In genomic region chr11:72812968-72813739, GRCh38 we compare ENCODE assay signal across 8 cellular contexts. TPM values are rescaled to one million over a fixed set of nuclear protein-coding genes. Genes with fewer than 3 reads are reported as not detected.
DNase-seq lines count a peak whose midpoint lies in the region; ATAC-seq and TF ChIP-seq lines count a peak whose summit lies in the region.

No MANE protein-coding gene starts in this region.

- TF ChIP-seq RAD21 in Ishikawa (IDR thresholded peaks at IDR 0.05; ENCODE audit: low read depth): peak; percentile 36

- ATAC-seq in GM18909 (IDR thresholded peaks at IDR 0.05; ENCODE audit: poor library complexity, unreplicated experiment): peak; percentile 31
- ATAC-seq in SK-N-SH treated with all-trans-retinoic acid at 6 μM for 48 hours: peak; percentile 56
- no peak for ATAC-seq in HG03469 (IDR thresholded peaks at IDR 0.05; ENCODE audit: unreplicated experiment)

- H3K27me3 Mint-ChIP-seq in activated naive CD4-positive, alpha-beta T cell treated with anti-CD3 and anti-CD28 coated beads, Interleukin-2, amount 50 U/mL, for 24 hours: no peaks in the 10 kb centered on the region

- H3K27ac ChIP-seq in right atrium auricular region: peak overlapping the region; percentile 95 to 96
- H3K27ac ChIP-seq in skeletal muscle tissue (ENCODE audit: low read depth, low read length): peak overlapping the region; percentile 96

- H3K4me3 Mint-ChIP-seq in activated naive CD4-positive, alpha-beta T cell treated with anti-CD3 and anti-CD28 coated beads, Interleukin-2, amount 50 U/mL, for 24 hours: peak overlapping the region; percentile 98

- H3K9me3 Mint-ChIP-seq in activated naive CD4-positive, alpha-beta T cell treated with anti-CD3 and anti-CD28 coated beads, Interleukin-2, amount 50 U/mL, for 24 hours: no peaks in the 10 kb centered on the region

- peak overlapping the region; percentile 96 for H3K27ac Mint-ChIP-seq in activated naive CD4-positive, alpha-beta T cell treated with anti-CD3 and anti-CD28 coated beads, Interleukin-2, amount 50 U/mL, for 24 hours

- H3K27me3 ChIP-seq in right atrium auricular region (no peaks in the 10 kb centered on the region), skeletal muscle tissue (ENCODE audit: control insufficient read depth in 3 of 3, insufficient read depth in 3 of 3, low read length in 3 of 3) (no peaks in the 10 kb centered on the region)

- peaks cover 40% of the 10 kb centered on the region for H3K4me1 Mint-ChIP-seq in activated naive CD4-positive, alpha-beta T cell treated with anti-CD3 and anti-CD28 coated beads, Interleukin-2, amount 50 U/mL, for 24 hours

- peak; percentile 67 for DNase-seq in AG08395 (ENCODE audit: low spot score)
- no peak for DNase-seq in right atrium auricular region (ENCODE audit: low spot score)

- H3K4me1 ChIP-seq in right atrium auricular region (peaks cover 0 to 40% of the 10 kb centered on the region in 2 donors), skeletal muscle tissue (ENCODE audit: control insufficient read depth in 3 of 3, insufficient read depth in 3 of 3, low read length in 3 of 3) (peaks cover 20 to 43% (median 27%) of the 10 kb centered on the region in 3 donors)

- peak; percentile 38 to 66 for TF ChIP-seq CTCF in right atrium auricular region (IDR thresholded peaks at IDR 0.05)

- H3K4me3 ChIP-seq in right atrium auricular region (peak overlapping the region; percentile 72 to 96), skeletal muscle tissue (ENCODE audit: low read length in 3 of 3) (peak overlapping the region; percentile 79 to 99 (median 99))

- H3K36me3 ChIP-seq in right atrium auricular region: peaks cover 8% of the 10 kb centered on the region
- peaks cover 11 to 15% (median 14%) of the 10 kb centered on the region in 3 donors for H3K36me3 ChIP-seq in skeletal muscle tissue (ENCODE audit: control insufficient read depth in 3 of 3, insufficient read depth in 3 of 3, low read length in 3 of 3)

- peak overlapping the region; percentile 73 to 95 (median 94) for H3K9ac ChIP-seq in skeletal muscle tissue (ENCODE audit: low read depth in 1 of 3, low read length in 3 of 3)

- H3K9me3 ChIP-seq in right atrium auricular region (no peaks in the 10 kb centered on the region), skeletal muscle tissue (ENCODE audit: control insufficient read depth in 3 of 3, low read length in 3 of 3) (no peaks in the 10 kb centered on the region)

- TF ChIP-seq EP300 in Ishikawa (IDR thresholded peaks at IDR 0.05; ENCODE audit: borderline replicate concordance): no peak

- H3K36me3 Mint-ChIP-seq in activated naive CD4-positive, alpha-beta T cell treated with anti-CD3 and anti-CD28 coated beads, Interleukin-2, amount 50 U/mL, for 24 hours: peaks cover 14% of the 10 kb centered on the region

TF ChIP-seq in Ishikawa, 13 proteins besides CTCF, POLR2A, EP300 and RAD21:
- TF ChIP-seq NFIC (IDR thresholded peaks at IDR 0.05): no peak
- no peak for TF ChIP-seq USF1 (IDR thresholded peaks at IDR 0.05)
- TF ChIP-seq CREB1 (IDR thresholded peaks at IDR 0.05; ENCODE audit: low read depth): no peak
- TF ChIP-seq REST (IDR thresholded peaks at IDR 0.05; ENCODE audit: low read depth): no peak
- TF ChIP-seq YY1 (IDR thresholded peaks at IDR 0.05; ENCODE audit: low read depth): no peak
- no peak for TF ChIP-seq EGR1 (IDR thresholded peaks at IDR 0.05)
- no peak for TF ChIP-seq CEBPB (IDR thresholded peaks at IDR 0.05)
- TF ChIP-seq TAF1 (IDR thresholded peaks at IDR 0.05; ENCODE audit: low read depth): no peak
- no peak for TF ChIP-seq TEAD4 (IDR thresholded peaks at IDR 0.05)

TF ChIP-seq in SK-N-SH treated with all-trans-retinoic acid at 6 μM for 48 hours, 23 proteins besides CTCF, POLR2A, EP300 and RAD21:
- TF ChIP-seq ESRRG (CRISPR knock-in tag; IDR thresholded peaks at IDR 0.05): no peak
- TF ChIP-seq SNAI2 (CRISPR knock-in tag; IDR thresholded peaks at IDR 0.05): no peak
- no peak for TF ChIP-seq ZNF8 (CRISPR knock-in tag; IDR thresholded peaks at IDR 0.05)
- TF ChIP-seq ZFP3 (CRISPR knock-in tag; IDR thresholded peaks at IDR 0.05): no peak
- TF ChIP-seq, protein P1, sequence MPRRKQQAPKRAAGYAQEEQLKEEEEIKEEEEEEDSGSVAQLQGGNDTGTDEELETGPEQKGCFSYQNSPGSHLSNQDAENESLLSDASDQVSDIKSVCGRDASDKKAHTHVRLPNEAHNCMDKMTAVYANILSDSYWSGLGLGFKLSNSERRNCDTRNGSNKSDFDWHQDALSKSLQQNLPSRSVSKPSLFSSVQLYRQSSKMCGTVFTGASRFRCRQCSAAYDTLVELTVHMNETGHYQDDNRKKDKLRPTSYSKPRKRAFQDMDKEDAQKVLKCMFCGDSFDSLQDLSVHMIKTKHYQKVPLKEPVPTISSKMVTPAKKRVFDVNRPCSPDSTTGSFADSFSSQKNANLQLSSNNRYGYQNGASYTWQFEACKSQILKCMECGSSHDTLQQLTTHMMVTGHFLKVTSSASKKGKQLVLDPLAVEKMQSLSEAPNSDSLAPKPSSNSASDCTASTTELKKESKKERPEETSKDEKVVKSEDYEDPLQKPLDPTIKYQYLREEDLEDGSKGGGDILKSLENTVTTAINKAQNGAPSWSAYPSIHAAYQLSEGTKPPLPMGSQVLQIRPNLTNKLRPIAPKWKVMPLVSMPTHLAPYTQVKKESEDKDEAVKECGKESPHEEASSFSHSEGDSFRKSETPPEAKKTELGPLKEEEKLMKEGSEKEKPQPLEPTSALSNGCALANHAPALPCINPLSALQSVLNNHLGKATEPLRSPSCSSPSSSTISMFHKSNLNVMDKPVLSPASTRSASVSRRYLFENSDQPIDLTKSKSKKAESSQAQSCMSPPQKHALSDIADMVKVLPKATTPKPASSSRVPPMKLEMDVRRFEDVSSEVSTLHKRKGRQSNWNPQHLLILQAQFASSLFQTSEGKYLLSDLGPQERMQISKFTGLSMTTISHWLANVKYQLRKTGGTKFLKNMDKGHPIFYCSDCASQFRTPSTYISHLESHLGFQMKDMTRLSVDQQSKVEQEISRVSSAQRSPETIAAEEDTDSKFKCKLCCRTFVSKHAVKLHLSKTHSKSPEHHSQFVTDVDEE (CRISPR knock-in tag; IDR thresholded peaks at IDR 0.05): no peak
- TF ChIP-seq RARB (CRISPR knock-in tag; IDR thresholded peaks at IDR 0.05): no peak
- no peak for TF ChIP-seq ZFP30 (CRISPR knock-in tag; IDR thresholded peaks at IDR 0.05)
- TF ChIP-seq TCF4 (CRISPR knock-in tag; IDR thresholded peaks at IDR 0.05; ENCODE audit: borderline replicate concordance): no peak
- no peak for TF ChIP-seq POU6F1 (CRISPR knock-in tag; IDR thresholded peaks at IDR 0.05; ENCODE audit: borderline replicate concordance, low read depth)
- no peak for TF ChIP-seq BACH2 (CRISPR knock-in tag; IDR thresholded peaks at IDR 0.05; ENCODE audit: borderline replicate concordance)
- TF ChIP-seq ARNTL (CRISPR knock-in tag; IDR thresholded peaks at IDR 0.05; ENCODE audit: borderline replicate concordance, low read depth): no peak

RNA-seq across cellular contexts. Expression of gene ATG16L2, which starts 1.1 kb away (rescaled TPM):
- 10 to 100 TPM in 1 of 2 donors, 1 to 10 TPM in 1; 9.0 to 10.0 TPM for total RNA-seq in right atrium auricular region
- total RNA-seq in skeletal muscle tissue: 7.3 TPM

RNA-seq across cellular contexts. Expression of gene STARD10, which starts 19.3 kb away (rescaled TPM):
- total RNA-seq in right atrium auricular region (100 to 1,000 TPM in 1 of 2 donors, 10 to 100 TPM in 1; 77.0 to 112 TPM), skeletal muscle tissue (28.2 TPM)
